Comparison of ENCODE assay signal across 11 cellular contexts in the genomic region with DNA sequence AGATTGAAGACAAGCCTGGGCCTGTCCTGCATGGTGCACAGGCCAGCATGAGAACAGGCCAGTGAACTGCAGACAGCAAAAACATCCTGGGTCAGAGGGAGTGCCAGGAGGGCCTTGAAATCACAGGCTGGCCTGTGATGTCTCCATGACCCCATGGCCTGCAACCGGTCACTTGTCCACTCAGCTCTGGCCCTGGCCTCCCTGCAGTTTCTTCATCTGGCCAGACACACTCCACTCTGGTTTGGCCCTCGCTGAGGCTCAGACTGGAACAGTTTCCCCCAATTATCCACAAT. TPM values are rescaled to one million over a fixed set of nuclear protein-coding genes. Genes with fewer than 3 reads are reported as not detected.
DNase-seq lines count a peak whose midpoint lies in the region; ATAC-seq and TF ChIP-seq lines count a peak whose summit lies in the region.
"Had no signal": no experiment of that assay in that cellular context is flagged by ENCODE, and none has a peak within 500 bp of the region (broad histone marks: within the 10 kb centered on the region; RNA-seq: fewer than 3 reads in every experiment).

No MANE protein-coding gene starts in this region.

- peaks cover 51% of the 10 kb centered on the region for H3K4me1 Mint-ChIP-seq in activated naive CD8-positive, alpha-beta T cell treated with anti-CD3 and anti-CD28 coated beads, Interleukin-2, amount 50 U/mL, for 24 hours
- no peaks in the 10 kb centered on the region for H3K4me1 Mint-ChIP-seq in activated naive CD8-positive, alpha-beta T cell treated with anti-CD3 and anti-CD28 coated beads for 36 hours

- H3K4me3 Mint-ChIP-seq in activated naive CD8-positive, alpha-beta T cell treated with anti-CD3 and anti-CD28 coated beads, Interleukin-2, amount 50 U/mL, for 24 hours: no peak overlapping the region
- no peak overlapping the region for H3K4me3 Mint-ChIP-seq in activated naive CD8-positive, alpha-beta T cell treated with anti-CD3 and anti-CD28 coated beads for 36 hours
- H3K4me3 Mint-ChIP-seq: activated T-cell treated with anti-CD3 and anti-CD28 coated beads, Interleukin-2, amount 50 U/mL, for 72 hours; stimulated activated effector memory CD8-positive, alpha-beta T cell treated with anti-CD3 and anti-CD28 coated beads, Interleukin-12 subunit alpha, Interleukin-12 subunit beta, amount 100 ng/mL, for 72 hours had no signal

- no peak for TF ChIP-seq CTCF in osteoblast (IDR thresholded peaks at IDR 0.05; ENCODE audit: extremely low read depth, low read depth, low read length)

- no peak overlapping the region for H3K4me2 ChIP-seq in osteoblast (ENCODE audit: insufficient read depth, low read length)

- H3K27me3 ChIP-seq in osteoblast (ENCODE audit: insufficient read depth, low read length): no peaks in the 10 kb centered on the region

- no peaks in the 10 kb centered on the region for H3K9me3 Mint-ChIP-seq in activated naive CD8-positive, alpha-beta T cell treated with anti-CD3 and anti-CD28 coated beads, Interleukin-2, amount 50 U/mL, for 24 hours
- H3K9me3 Mint-ChIP-seq in activated naive CD8-positive, alpha-beta T cell treated with anti-CD3 and anti-CD28 coated beads for 36 hours: no peaks in the 10 kb centered on the region
- H3K9me3 Mint-ChIP-seq: activated T-cell treated with anti-CD3 and anti-CD28 coated beads, Interleukin-2, amount 50 U/mL, for 72 hours; stimulated activated effector memory CD8-positive, alpha-beta T cell treated with anti-CD3 and anti-CD28 coated beads, Interleukin-12 subunit alpha, Interleukin-12 subunit beta, amount 100 ng/mL, for 72 hours had no signal

- no peaks in the 10 kb centered on the region for H4K20me1 ChIP-seq in osteoblast (ENCODE audit: insufficient read depth, low read length)

- H3K36me3 Mint-ChIP-seq in activated naive CD8-positive, alpha-beta T cell treated with anti-CD3 and anti-CD28 coated beads, Interleukin-2, amount 50 U/mL, for 24 hours (ENCODE audit: low read depth): no peaks in the 10 kb centered on the region
- no peaks in the 10 kb centered on the region for H3K36me3 Mint-ChIP-seq in activated naive CD8-positive, alpha-beta T cell treated with anti-CD3 and anti-CD28 coated beads for 36 hours
- H3K36me3 Mint-ChIP-seq: stimulated activated effector memory CD8-positive, alpha-beta T cell treated with anti-CD3 and anti-CD28 coated beads, Interleukin-12 subunit alpha, Interleukin-12 subunit beta, amount 100 ng/mL, for 72 hours had no signal

- no peaks in the 10 kb centered on the region for H3K36me3 ChIP-seq in osteoblast (ENCODE audit: insufficient read depth, low read length)

- H2AFZ ChIP-seq in osteoblast (ENCODE audit: low read length): peak overlapping the region; percentile 21

- intact Hi-C loops in left cardiac atrium (cut with DNase I): no loop called here

- H3K27me3 Mint-ChIP-seq in activated naive CD8-positive, alpha-beta T cell treated with anti-CD3 and anti-CD28 coated beads, Interleukin-2, amount 50 U/mL, for 24 hours: peaks cover 2% of the 10 kb centered on the region
- H3K27me3 Mint-ChIP-seq in activated naive CD8-positive, alpha-beta T cell treated with anti-CD3 and anti-CD28 coated beads for 36 hours: no peaks in the 10 kb centered on the region

- no peak overlapping the region for H3K27ac ChIP-seq in osteoblast (ENCODE audit: low read depth, low read length)

- DNase-seq in activated naive CD8-positive, alpha-beta T cell treated with anti-CD3 and anti-CD28 coated beads, Interleukin-2, amount 50 U/mL, for 24 hours: no peak
- DNase-seq in activated naive CD8-positive, alpha-beta T cell treated with anti-CD3 and anti-CD28 coated beads for 36 hours: no peak
- DNase-seq in left cardiac atrium (peak; percentile 40), osteoblast (ENCODE audit: insufficient read length, low spot score, missing footprints) (no peak), pons (ENCODE audit: low spot score) (no peak), NOMO-1 (lab: John Stamatoyannopoulos, UW; ENCODE audit: unreplicated experiment in 2 of 2) (no peak), SKM-1 (lab: John Stamatoyannopoulos, UW; ENCODE audit: unreplicated experiment) (no peak)
- DNase-seq in activated CD4-positive, CD25-positive, alpha-beta regulatory T cell (lab: John Stamatoyannopoulos, UW): no peak
- DNase-seq: 8988T; activated T-cell treated with anti-CD3 and anti-CD28 coated beads, Interleukin-2, amount 50 U/mL, for 72 hours had no signal

- H3K79me2 ChIP-seq in osteoblast (ENCODE audit: insufficient read depth, low read length): no peaks in the 10 kb centered on the region

- no peaks in the 10 kb centered on the region for H3K9me3 ChIP-seq in osteoblast (ENCODE audit: low read depth, low read length)

- ATAC-seq in activated naive CD8-positive, alpha-beta T cell treated with anti-CD3 and anti-CD28 coated beads, Interleukin-2, amount 50 U/mL, for 24 hours: no peak
- peak; percentile 52 to 69 for ATAC-seq in left cardiac atrium
- ATAC-seq: activated T-cell treated with anti-CD3 and anti-CD28 coated beads, Interleukin-2, amount 50 U/mL, for 72 hours; stimulated activated effector memory CD8-positive, alpha-beta T cell treated with anti-CD3 and anti-CD28 coated beads, Interleukin-12 subunit alpha, Interleukin-12 subunit beta, amount 100 ng/mL, for 72 hours had no signal

- peaks cover 28% of the 10 kb centered on the region for H3K4me1 ChIP-seq in osteoblast (ENCODE audit: insufficient read depth, low read length)

- H3K27ac Mint-ChIP-seq in activated naive CD8-positive, alpha-beta T cell treated with anti-CD3 and anti-CD28 coated beads, Interleukin-2, amount 50 U/mL, for 24 hours: peak overlapping the region; percentile 20
- H3K27ac Mint-ChIP-seq in activated naive CD8-positive, alpha-beta T cell treated with anti-CD3 and anti-CD28 coated beads for 36 hours: no peak overlapping the region
- H3K27ac Mint-ChIP-seq: activated T-cell treated with anti-CD3 and anti-CD28 coated beads, Interleukin-2, amount 50 U/mL, for 72 hours; stimulated activated effector memory CD8-positive, alpha-beta T cell treated with anti-CD3 and anti-CD28 coated beads, Interleukin-12 subunit alpha, Interleukin-12 subunit beta, amount 100 ng/mL, for 72 hours had no signal

- no peak overlapping the region for H3K4me3 ChIP-seq in osteoblast (ENCODE audit: insufficient read depth, low read length)

RNA-seq across cellular contexts. Expression of a gene that starts 12.6 kb away (rescaled TPM):
- total RNA-seq in activated naive CD8-positive, alpha-beta T cell treated with anti-CD3 and anti-CD28 coated beads for 36 hours: under 1 TPM; 0.14 to 0.16 TPM
- total RNA-seq in left cardiac atrium (1 to 10 TPM; 4.9 to 7.2 TPM), osteoblast (1.8 and 2.2 TPM in 2 replicates)
